Comparison of ENCODE assay signal across 8 cellular contexts in genomic region chr6:26250806-26251075, GRCh38.
A peak's percentile ranks its signal among the peaks of the same experiment; 100 is the strongest.
DNase-seq lines count a peak whose midpoint lies in the region; ATAC-seq and TF ChIP-seq lines count a peak whose summit lies in the region.

No MANE protein-coding gene starts in this region.

- peak overlapping the region; percentile 98 for H3K4me2 ChIP-seq in SK-N-SH

- peak overlapping the region; percentile 78 for H3K9ac ChIP-seq in SK-N-SH

- H3K9me2 ChIP-seq in SK-N-SH: no peaks in the 10 kb centered on the region

- peaks cover 23% of the 10 kb centered on the region for H3K36me3 Mint-ChIP-seq in effector memory CD8-positive, alpha-beta T cell (ENCODE audit: insufficient read depth)
- no peaks in the 10 kb centered on the region for H3K36me3 Mint-ChIP-seq in naive thymus-derived CD8-positive, alpha-beta T cell

- POLR2A ChIA-PET in SK-N-SH (lab: Yijun Ruan, JAX): interaction anchor here (0.9 to 5.4 kb wide), 24 partner anchors 9 to 1639 kb away, joined by 3 to 120 read pairs (median 4); a partner anchor contains a TSS
- POLR2A ChIA-PET in naive thymus-derived CD8-positive, alpha-beta T cell (lab: Charles Lee): interaction anchor here (0.6 to 3.6 kb wide), 24 partner anchors 10 to 1642 kb away, joined by 3 to 66 read pairs (median 4); a partner anchor contains a TSS

- H3K27ac ChIP-seq in SK-N-SH (ENCODE audit: low read depth in 2 of 2, low read length in 1 of 2): peak overlapping the region; percentile 85 to 97

- no peaks in the 10 kb centered on the region for H4K20me1 ChIP-seq in SK-N-SH (ENCODE audit: insufficient read depth)

- H2AFZ ChIP-seq in SK-N-SH (ENCODE audit: low read depth): peak overlapping the region; percentile 95

- H3K4me1 ChIP-seq in SK-N-SH (ENCODE audit: control insufficient read depth in 1 of 2, insufficient read depth in 2 of 2, low read depth in 1 of 2, low read length in 1 of 2): peaks cover 0 to 7% of the 10 kb centered on the region in 2 experiments; a peak in 3 of 4 replicates

- TF ChIP-seq EP300 in SK-N-SH (IDR thresholded peaks at IDR 0.05; ENCODE audit: borderline replicate concordance in 1 of 2, low read depth in 1 of 2, low read length in 1 of 2): no peak

- peaks cover 44% of the 10 kb centered on the region for H3F3A ChIP-seq in SK-N-SH (replicated peaks; ENCODE audit: insufficient read depth)

- no peaks in the 10 kb centered on the region for H3K36me3 ChIP-seq in SK-N-SH (replicated peaks in 1 of 2; ENCODE audit: control insufficient read depth in 1 of 2, insufficient read depth in 2 of 2, low read length in 1 of 2)

- no peaks in the 10 kb centered on the region for H3K9me3 Mint-ChIP-seq in effector memory CD8-positive, alpha-beta T cell
- no peaks in the 10 kb centered on the region for H3K9me3 Mint-ChIP-seq in naive thymus-derived CD8-positive, alpha-beta T cell

- H3K27me3 Mint-ChIP-seq in effector memory CD8-positive, alpha-beta T cell: no peaks in the 10 kb centered on the region
- H3K27me3 Mint-ChIP-seq in naive thymus-derived CD8-positive, alpha-beta T cell: no peaks in the 10 kb centered on the region

- no peak for ATAC-seq in effector memory CD8-positive, alpha-beta T cell (replicated peaks)
- ATAC-seq in naive thymus-derived CD8-positive, alpha-beta T cell: peak in 1 of 2 donors; percentile 13
- ATAC-seq in HG02610 (IDR thresholded peaks at IDR 0.05; ENCODE audit: unreplicated experiment) (no peak), GM21576 (IDR thresholded peaks at IDR 0.05; ENCODE audit: unreplicated experiment) (no peak), HG02588 (IDR thresholded peaks at IDR 0.05; ENCODE audit: unreplicated experiment) (no peak)

- WGBS in SK-N-SH (ENCODE audit: low lambda C conversion rate): 10% methylated on average over 7 of the region's 7 CpGs

- peak overlapping the region; percentile 96 to 98 for H3K4me3 Mint-ChIP-seq in effector memory CD8-positive, alpha-beta T cell
- peak overlapping the region; percentile 93 to 99 (median 96) for H3K4me3 Mint-ChIP-seq in naive thymus-derived CD8-positive, alpha-beta T cell

- H3K4me1 Mint-ChIP-seq in effector memory CD8-positive, alpha-beta T cell (ENCODE audit: low read depth in 2 of 2): peaks cover 26 to 40% of the 10 kb centered on the region in 2 donors
- peaks cover 11 to 48% (median 42%) of the 10 kb centered on the region in 4 donors for H3K4me1 Mint-ChIP-seq in naive thymus-derived CD8-positive, alpha-beta T cell

- H3K79me2 ChIP-seq in SK-N-SH (ENCODE audit: insufficient read depth): peaks cover 27% of the 10 kb centered on the region

- H3K27me3 ChIP-seq in SK-N-SH (ENCODE audit: insufficient read depth): no peaks in the 10 kb centered on the region

- H3K27ac Mint-ChIP-seq in effector memory CD8-positive, alpha-beta T cell: peak overlapping the region; percentile 93 to 94
- H3K27ac Mint-ChIP-seq in naive thymus-derived CD8-positive, alpha-beta T cell: peak overlapping the region; percentile 90 to 99 (median 96)

- DNase-seq in activated CD4-positive, alpha-beta T cell treated with anti-CD3 and anti-CD28 coated beads for 4 hours: peak; percentile 18 to 52
- DNase-seq in activated CD4-positive, alpha-beta T cell treated with anti-CD3 and anti-CD28 coated beads for 1 hour: no peak
- no peak for DNase-seq in SK-N-SH
- peak; percentile 42 to 46 (median 43) for DNase-seq in effector memory CD8-positive, alpha-beta T cell
- DNase-seq in naive thymus-derived CD8-positive, alpha-beta T cell: peak in 8 of 10 donors; percentile 15 to 75 (median 47)

- TF ChIP-seq RAD21 in SK-N-SH (IDR thresholded peaks at IDR 0.05; ENCODE audit: low read length): no peak

- CTCF ChIA-PET in SK-N-SH (lab: Yijun Ruan, JAX): interaction anchor here (0.6 to 3.3 kb wide), 12 partner anchors 8 to 880 kb away, joined by 3 to 12 read pairs (median 3); a partner anchor contains a TSS

- TF ChIP-seq CTCF in SK-N-SH (IDR thresholded peaks at IDR 0.05): no peak

- H3K4me3 ChIP-seq in SK-N-SH (ENCODE audit: low read depth in 2 of 2, low read length in 1 of 2): peak overlapping the region; percentile 88 to 92

- H3K9me3 ChIP-seq in SK-N-SH: no peaks in the 10 kb centered on the region

TF ChIP-seq in SK-N-SH, 30 proteins besides CTCF, POLR2A, EP300 and RAD21:
- no peak for TF ChIP-seq USF1 (IDR thresholded peaks at IDR 0.05; ENCODE audit: borderline replicate concordance, low read depth)
- 0 out of 2 replicates have a peak, but pooled peaks have one; percentile 7 for TF ChIP-seq MAX (IDR thresholded peaks at IDR 0.05; ENCODE audit: low read depth)
- TF ChIP-seq EZH2phosphoT487 (IDR thresholded peaks at IDR 0.05; ENCODE audit: borderline replicate concordance, low read depth): no peak
- no peak for TF ChIP-seq NRF1 (IDR thresholded peaks at IDR 0.05; ENCODE audit: low read depth, low read length)
- TF ChIP-seq GATA2 (CRISPR knock-in tag; IDR thresholded peaks at IDR 0.05): no peak
- no peak for TF ChIP-seq MEF2A (IDR thresholded peaks at IDR 0.05; ENCODE audit: borderline replicate concordance, low read depth)
- TF ChIP-seq YY1 (IDR thresholded peaks at IDR 0.05; ENCODE audit: low read depth): no peak
- 0 out of 2 replicates have a peak, but pooled peaks have one; percentile 1 for TF ChIP-seq TCF12 (IDR thresholded peaks at IDR 0.05)
- TF ChIP-seq TEAD4 (IDR thresholded peaks at IDR 0.05; ENCODE audit: borderline replicate concordance, insufficient read depth): no peak
- TF ChIP-seq CHD2 (IDR thresholded peaks at IDR 0.05; ENCODE audit: low read length, partially characterized antibody): no peak
- no peak for TF ChIP-seq FOSL2 (IDR thresholded peaks at IDR 0.05; ENCODE audit: borderline replicate concordance, low read depth)
- TF ChIP-seq, protein P1, sequence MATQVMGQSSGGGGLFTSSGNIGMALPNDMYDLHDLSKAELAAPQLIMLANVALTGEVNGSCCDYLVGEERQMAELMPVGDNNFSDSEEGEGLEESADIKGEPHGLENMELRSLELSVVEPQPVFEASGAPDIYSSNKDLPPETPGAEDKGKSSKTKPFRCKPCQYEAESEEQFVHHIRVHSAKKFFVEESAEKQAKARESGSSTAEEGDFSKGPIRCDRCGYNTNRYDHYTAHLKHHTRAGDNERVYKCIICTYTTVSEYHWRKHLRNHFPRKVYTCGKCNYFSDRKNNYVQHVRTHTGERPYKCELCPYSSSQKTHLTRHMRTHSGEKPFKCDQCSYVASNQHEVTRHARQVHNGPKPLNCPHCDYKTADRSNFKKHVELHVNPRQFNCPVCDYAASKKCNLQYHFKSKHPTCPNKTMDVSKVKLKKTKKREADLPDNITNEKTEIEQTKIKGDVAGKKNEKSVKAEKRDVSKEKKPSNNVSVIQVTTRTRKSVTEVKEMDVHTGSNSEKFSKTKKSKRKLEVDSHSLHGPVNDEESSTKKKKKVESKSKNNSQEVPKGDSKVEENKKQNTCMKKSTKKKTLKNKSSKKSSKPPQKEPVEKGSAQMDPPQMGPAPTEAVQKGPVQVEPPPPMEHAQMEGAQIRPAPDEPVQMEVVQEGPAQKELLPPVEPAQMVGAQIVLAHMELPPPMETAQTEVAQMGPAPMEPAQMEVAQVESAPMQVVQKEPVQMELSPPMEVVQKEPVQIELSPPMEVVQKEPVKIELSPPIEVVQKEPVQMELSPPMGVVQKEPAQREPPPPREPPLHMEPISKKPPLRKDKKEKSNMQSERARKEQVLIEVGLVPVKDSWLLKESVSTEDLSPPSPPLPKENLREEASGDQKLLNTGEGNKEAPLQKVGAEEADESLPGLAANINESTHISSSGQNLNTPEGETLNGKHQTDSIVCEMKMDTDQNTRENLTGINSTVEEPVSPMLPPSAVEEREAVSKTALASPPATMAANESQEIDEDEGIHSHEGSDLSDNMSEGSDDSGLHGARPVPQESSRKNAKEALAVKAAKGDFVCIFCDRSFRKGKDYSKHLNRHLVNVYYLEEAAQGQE (IDR thresholded peaks at IDR 0.05; ENCODE audit: low read depth, low read length): no peak
- TF ChIP-seq RXRA (IDR thresholded peaks at IDR 0.05; ENCODE audit: borderline replicate concordance, low read depth): no peak
- no peak for TF ChIP-seq NFIC (IDR thresholded peaks at IDR 0.05; ENCODE audit: borderline replicate concordance)
- no peak for TF ChIP-seq RFX5 (IDR thresholded peaks at IDR 0.05; ENCODE audit: low read length)
- 0 out of 2 replicates have a peak, but pooled peaks have one; percentile 67 for TF ChIP-seq MXI1 (IDR thresholded peaks at IDR 0.05; ENCODE audit: low read depth, low read length)
- TF ChIP-seq FOXM1 (IDR thresholded peaks at IDR 0.05; ENCODE audit: low read depth): no peak
- TF ChIP-seq, protein P2, sequence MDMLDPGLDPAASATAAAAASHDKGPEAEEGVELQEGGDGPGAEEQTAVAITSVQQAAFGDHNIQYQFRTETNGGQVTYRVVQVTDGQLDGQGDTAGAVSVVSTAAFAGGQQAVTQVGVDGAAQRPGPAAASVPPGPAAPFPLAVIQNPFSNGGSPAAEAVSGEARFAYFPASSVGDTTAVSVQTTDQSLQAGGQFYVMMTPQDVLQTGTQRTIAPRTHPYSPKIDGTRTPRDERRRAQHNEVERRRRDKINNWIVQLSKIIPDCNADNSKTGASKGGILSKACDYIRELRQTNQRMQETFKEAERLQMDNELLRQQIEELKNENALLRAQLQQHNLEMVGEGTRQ (IDR thresholded peaks at IDR 0.05; ENCODE audit: borderline replicate concordance, low read depth, low read length): no peak
- no peak for TF ChIP-seq FOXJ3 (CRISPR knock-in tag; IDR thresholded peaks at IDR 0.05)
- TF ChIP-seq TAF1 (IDR thresholded peaks at IDR 0.05; ENCODE audit: borderline replicate concordance, low read depth, low read length): no peak
- peak; percentile 58; the same call in 1 of the 2 replicates for TF ChIP-seq GABPA (IDR thresholded peaks at IDR 0.05; ENCODE audit: low read depth)
- TF ChIP-seq JUND (IDR thresholded peaks at IDR 0.05): no peak
- TF ChIP-seq ELF1 (IDR thresholded peaks at IDR 0.05): no peak
- TF ChIP-seq SIN3A (IDR thresholded peaks at IDR 0.05; ENCODE audit: borderline replicate concordance, low read depth, low read length): no peak
- no peak for TF ChIP-seq RCOR1 (IDR thresholded peaks at IDR 0.05; ENCODE audit: low read length)

Comparison
In these comparisons a context has a peak if more than half of its experiments do, and no peak if none do; other contexts are left out.
1. DNase-seq: peak in activated CD4-positive, alpha-beta T cell treated with anti-CD3 and anti-CD28 coated beads for 4 hours (2 of 2), effector memory CD8-positive, alpha-beta T cell (3 of 3) and naive thymus-derived CD8-positive, alpha-beta T cell (8 of 10); none in activated CD4-positive, alpha-beta T cell treated with anti-CD3 and anti-CD28 coated beads for 1 hour (single experiment) and SK-N-SH (single experiment).